Comparison of ENCODE assay signal across 18 cellular contexts in genomic region chr20:58719971-58720371, GRCh38. TPM values are rescaled to one million over a fixed set of nuclear protein-coding genes. Genes with fewer than 3 reads are reported as not detected.
A peak's percentile ranks its signal among the peaks of the same experiment; 100 is the strongest.
DNase-seq lines count a peak whose midpoint lies in the region; ATAC-seq, FAIRE-seq and TF ChIP-seq lines count a peak whose summit lies in the region.
"Had no signal": no experiment of that assay in that cellular context is flagged by ENCODE, and none has a peak within 500 bp of the region (broad histone marks: within the 10 kb centered on the region; RNA-seq: fewer than 3 reads in every experiment).

No MANE protein-coding gene starts in this region.

- H3K4me3 Mint-ChIP-seq in glutamatergic neuron (ENCODE audit: unreplicated experiment): no peak overlapping the region
- H3K4me3 Mint-ChIP-seq: activated CD4-positive, alpha-beta memory T cell treated with anti-CD3 and anti-CD28 coated beads, Interleukin-2, amount 10 ng/mL, durations not matched to agents 7 days and 5 days had no signal

- peaks cover 13% of the 10 kb centered on the region for H3K4me1 Mint-ChIP-seq in glutamatergic neuron (ENCODE audit: low read depth, unreplicated experiment)
- H3K4me1 Mint-ChIP-seq: activated CD4-positive, alpha-beta memory T cell treated with anti-CD3 and anti-CD28 coated beads, Interleukin-2, amount 10 ng/mL, durations not matched to agents 7 days and 5 days had no signal

- ATAC-seq in HG03135 (IDR thresholded peaks at IDR 0.05; ENCODE audit: unreplicated experiment): no peak

- H3K9me2 ChIP-seq in hepatocyte (replicated peaks; ENCODE audit: insufficient read depth): no peaks in the 10 kb centered on the region

- H2AFZ ChIP-seq in mammary epithelial cell (ENCODE audit: low read depth, low read length): no peak overlapping the region
- no peak overlapping the region for H2AFZ ChIP-seq in hepatocyte

- H3K79me2 ChIP-seq in mammary epithelial cell (ENCODE audit: insufficient read depth, low read length): no peaks in the 10 kb centered on the region
- H3K79me2 ChIP-seq in hepatocyte: no peaks in the 10 kb centered on the region

- H3K9ac ChIP-seq in mammary epithelial cell (ENCODE audit: insufficient read depth, low read length): no peak overlapping the region

- no peak for TF ChIP-seq CTCF in mammary epithelial cell (conservative IDR thresholded peaks at IDR 0.05 in 1 of 2, IDR thresholded peaks at IDR 0.05 in 1 of 2; ENCODE audit: extremely low read depth in 1 of 2, insufficient read depth in 1 of 2, low read depth in 1 of 2, low read length in 2 of 2)
- TF ChIP-seq CTCF in hepatocyte (IDR thresholded peaks at IDR 0.05; ENCODE audit: poor library complexity): no peak
- TF ChIP-seq CTCF in spleen (IDR thresholded peaks at IDR 0.05 in 8 of 11, conservative IDR thresholded peaks at IDR 0.05 in 3 of 11): no peak
- no peak for TF ChIP-seq CTCF in glutamatergic neuron (IDR thresholded peaks at IDR 0.05; ENCODE audit: partially characterized antibody, unreplicated experiment)

- CTCF ChIA-PET in mammary epithelial cell (lab: Charles Lee; ENCODE audit: low non-redundant PET): no interaction called here

- H3K4me2 ChIP-seq in mammary epithelial cell (ENCODE audit: insufficient read depth, low read depth, low read length): no peak overlapping the region
- no peak overlapping the region for H3K4me2 ChIP-seq in hepatocyte

- H3K36me3 ChIP-seq in mammary epithelial cell (ENCODE audit: insufficient read depth, low read length) (no peaks in the 10 kb centered on the region), hepatocyte (replicated peaks; ENCODE audit: insufficient read depth, low read depth) (no peaks in the 10 kb centered on the region), spleen (peaks cover 0 to 20% (median 10%) of the 10 kb centered on the region in 6 donors)

- H3K36me3 Mint-ChIP-seq in glutamatergic neuron (ENCODE audit: unreplicated experiment): no peaks in the 10 kb centered on the region

- BruUV-seq in mammary epithelial cell (replicated peaks; lab: Mats Ljungman, UMichigan): no TSS peak

- H3K4me1 ChIP-seq in mammary epithelial cell (ENCODE audit: insufficient read depth, low read length) (no peaks in the 10 kb centered on the region), hepatocyte (ENCODE audit: insufficient read depth) (no peaks in the 10 kb centered on the region), spleen (no peaks in the 10 kb centered on the region)
- H3K4me1 ChIP-seq: Caco-2 had no signal

- H3K27me3 Mint-ChIP-seq in glutamatergic neuron (ENCODE audit: unreplicated experiment): peaks cover 6% of the 10 kb centered on the region

- H3K9me3 ChIP-seq in mammary epithelial cell (replicated peaks; ENCODE audit: insufficient read depth, low read length) (no peaks in the 10 kb centered on the region), hepatocyte (ENCODE audit: low read depth) (no peaks in the 10 kb centered on the region), spleen (no peaks in the 10 kb centered on the region)

- H3K4me3 ChIP-seq in mammary epithelial cell (replicated peaks in 1 of 3; ENCODE audit: insufficient read depth in 1 of 3, low read depth in 2 of 3, low read length in 3 of 3) (no peak overlapping the region), hepatocyte (no peak overlapping the region), spleen (no peak overlapping the region)

- no peak overlapping the region for H3K27ac Mint-ChIP-seq in glutamatergic neuron (ENCODE audit: unreplicated experiment)
- H3K27ac Mint-ChIP-seq: activated CD4-positive, alpha-beta memory T cell treated with anti-CD3 and anti-CD28 coated beads, Interleukin-2, amount 10 ng/mL, durations not matched to agents 7 days and 5 days had no signal

- dilution Hi-C loops in mammary epithelial cell (cut with HindIII; ENCODE audit: low sequenced_read_pairs): no loop called here

- no peaks in the 10 kb centered on the region for H4K20me1 ChIP-seq in mammary epithelial cell (ENCODE audit: insufficient read depth, low read length)
- no peaks in the 10 kb centered on the region for H4K20me1 ChIP-seq in hepatocyte (ENCODE audit: insufficient read depth, poor library complexity, severe bottlenecking)

- intact Hi-C loops in mammary epithelial cell (cut with micrococcal nuclease): no loop called here
- intact Hi-C loops in spleen (cut with DNase I; ENCODE audit: low total_unique reads): no loop called here

- DNase-seq in T47D (ENCODE audit: low read depth in 1 of 2, low spot score in 1 of 2) (peak; percentile 51 to 59), mammary epithelial cell (no peak), HTR-8/SVneo (ENCODE audit: insufficient read length, low spot score) (no peak), hepatocyte (ENCODE audit: low spot score) (peak; percentile 3), spleen (peak; percentile 59), glutamatergic neuron (no peak), NCI-H524 treated with DMSO at 0.1 percent for 48 hours (lab: John Stamatoyannopoulos, UW) (no peak)
- DNase-seq: caudate nucleus; effector CD8-positive, alpha-beta T cell; hippocampal formation; kidney; NCI-H187; NCI-H524; SW 1271 had no signal

- H3K27me3 ChIP-seq in mammary epithelial cell (ENCODE audit: insufficient read depth, low read length) (peaks cover 3% of the 10 kb centered on the region), hepatocyte (peaks cover 2% of the 10 kb centered on the region), spleen (replicated peaks in 1 of 7) (peaks cover 0 to 41% (median 8%) of the 10 kb centered on the region in 7 donors)

- WGBS in mammary epithelial cell (ENCODE audit: low coverage, missing lambda C conversion rate): 2% methylated on average over 6 of the region's 6 CpGs
- WGBS in hepatocyte (ENCODE audit: low lambda C conversion rate, missing lambda C conversion rate): 57% methylated on average over 6 of the region's 6 CpGs
- 40 to 56% (median 47%) methylated on average over 6 of the region's 6 CpGs for WGBS in spleen, 5 donors

- TF ChIP-seq POLR2A in spleen (IDR thresholded peaks at IDR 0.05): no peak

- peaks cover 3% of the 10 kb centered on the region for H3K9me3 Mint-ChIP-seq in glutamatergic neuron (ENCODE audit: unreplicated experiment)
- H3K9me3 Mint-ChIP-seq: activated CD4-positive, alpha-beta memory T cell treated with anti-CD3 and anti-CD28 coated beads, Interleukin-2, amount 10 ng/mL, durations not matched to agents 7 days and 5 days had no signal

- in situ Hi-C loops in T47D (cut with HindIII; ENCODE audit: low pct_unique_long_range_greater_than_20kb, low sequenced_read_pairs) (no loop called here), mammary epithelial cell (cut with MboI; ENCODE audit: low sequenced_read_pairs in 2 of 2) (no loop called here)

- no peak overlapping the region for H3K27ac ChIP-seq in mammary epithelial cell (ENCODE audit: insufficient read depth, low read depth, low read length)
- no peak overlapping the region for H3K27ac ChIP-seq in hepatocyte
- no peak overlapping the region for H3K27ac ChIP-seq in spleen

- peak; percentile 86 for FAIRE-seq in HTR-8/SVneo (lab: Jason Lieb, UNC)
- FAIRE-seq: kidney, RCC 7860 had no signal

RNA-seq across cellular contexts. Expression of gene NPEPL1, which starts 27.4 kb away (rescaled TPM):
- total RNA-seq in mammary epithelial cell (10 to 100 TPM; 16.2 to 17.0 TPM), hepatocyte (15.2 and 15.4 TPM in 2 replicates), spleen (10 to 100 TPM; 31.7 to 61.7 (median 56.4) TPM), glutamatergic neuron (ENCODE audit: unreplicated experiment) (43.2 TPM)
- polyA plus RNA-seq in mammary epithelial cell (1.0 TPM), hepatocyte (42.3 and 46.0 TPM in 2 replicates), spleen (10 to 100 TPM; 19.3 to 56.7 (median 50.6) TPM)
- polyA minus RNA-seq in mammary epithelial cell: 1.4 TPM

Comparison
In these comparisons a context has a peak if more than half of its experiments do, and no peak if none do; other contexts are left out.
1. DNase-seq: peak in T47D (2 of 2), hepatocyte (single experiment) and spleen (single experiment); none in mammary epithelial cell (single experiment), HTR-8/SVneo (single experiment), glutamatergic neuron (single experiment) and NCI-H524 treated with DMSO at 0.1 percent for 48 hours (single experiment).